ENCODE assay signal across 33 cellular contexts in genomic region chr12:107554941-107555340, GRCh38.
"Had no signal": no experiment of that assay in that cellular context is flagged by ENCODE, and none has a peak within 500 bp of the region (broad histone marks: within the 10 kb centered on the region; RNA-seq: fewer than 3 reads in every experiment).

No MANE protein-coding gene starts in this region.

- H3K4me3 Mint-ChIP-seq: activated CD4-positive, alpha-beta T cell treated with anti-CD3 and anti-CD28 coated beads, Interleukin-2, amount 10 ng/mL, durations not matched to agents 24 days and 14 days; activated CD8-positive, alpha-beta T cell treated with anti-CD3 and anti-CD28 coated beads for 36 hours; activated naive CD4-positive, alpha-beta T cell treated with anti-CD3 and anti-CD28 coated beads for 36 hours; activated T-cell treated with anti-CD3 and anti-CD28 coated beads, Interleukin-2, amount 50 U/mL, for 4 hours; activated T-helper 1 cell treated with anti-CD3 and anti-CD28 coated beads, Interleukin-12 subunit alpha, Interleukin-12 subunit beta, Interleukin-2, Interleukin-4 antibody, amounts not matched to agents 30 ng/mL and 10 ng/mL and 1 ng/mL, durations not matched to agents 14 hours and 24 hours and 36 hours; T-helper 1 cell treated with Interleukin-12 subunit alpha and Interleukin-12 subunit beta and Interleukin-4 antibody, amounts not matched to agents 30 μg/mL and 1 μg/mL, for 36 hours; T-helper 2 cell treated with Interferon-gamma antibody and Interleukin-4, amounts not matched to agents 5 μg/mL and 100 μg/mL, for 36 hours had no signal

- H3K4me3 ChIP-seq: adrenal gland, body of pancreas, breast epithelium, Peyer's patch, SJSA1 had no signal

- H3K9me3 Mint-ChIP-seq: activated CD4-positive, alpha-beta T cell treated with anti-CD3 and anti-CD28 coated beads, Interleukin-2, amount 10 ng/mL, durations not matched to agents 24 days and 14 days; activated CD8-positive, alpha-beta T cell treated with anti-CD3 and anti-CD28 coated beads for 36 hours; activated naive CD4-positive, alpha-beta T cell treated with anti-CD3 and anti-CD28 coated beads for 36 hours; activated naive CD4-positive, alpha-beta T cell treated with anti-CD3 and anti-CD28 coated beads, Interleukin-2, amount 50 U/mL, for 72 hours; activated T-cell treated with anti-CD3 and anti-CD28 coated beads, Interleukin-2, amount 50 U/mL, for 4 hours; activated T-helper 1 cell treated with anti-CD3 and anti-CD28 coated beads, Interleukin-12 subunit alpha, Interleukin-12 subunit beta, Interleukin-2, Interleukin-4 antibody, amounts not matched to agents 30 ng/mL and 10 ng/mL and 1 ng/mL, durations not matched to agents 14 hours and 24 hours and 36 hours; T-helper 1 cell treated with Interleukin-12 subunit alpha and Interleukin-12 subunit beta and Interleukin-4 antibody, amounts not matched to agents 30 μg/mL and 1 μg/mL, for 36 hours; T-helper 2 cell treated with Interferon-gamma antibody and Interleukin-4, amounts not matched to agents 5 μg/mL and 100 μg/mL, for 36 hours had no signal

- H3K27ac Mint-ChIP-seq: activated CD4-positive, alpha-beta T cell treated with anti-CD3 and anti-CD28 coated beads, Interleukin-2, amount 10 ng/mL, durations not matched to agents 24 days and 14 days; activated CD8-positive, alpha-beta T cell treated with anti-CD3 and anti-CD28 coated beads for 36 hours; activated naive CD4-positive, alpha-beta T cell treated with anti-CD3 and anti-CD28 coated beads for 36 hours; activated naive CD4-positive, alpha-beta T cell treated with anti-CD3 and anti-CD28 coated beads, Interleukin-2, amount 50 U/mL, for 72 hours; activated T-helper 1 cell treated with anti-CD3 and anti-CD28 coated beads, Interleukin-12 subunit alpha, Interleukin-12 subunit beta, Interleukin-2, Interleukin-4 antibody, amounts not matched to agents 30 ng/mL and 10 ng/mL and 1 ng/mL, durations not matched to agents 14 hours and 24 hours and 36 hours; T-helper 1 cell treated with Interleukin-12 subunit alpha and Interleukin-12 subunit beta and Interleukin-4 antibody, amounts not matched to agents 30 μg/mL and 1 μg/mL, for 36 hours; T-helper 2 cell treated with Interferon-gamma antibody and Interleukin-4, amounts not matched to agents 5 μg/mL and 100 μg/mL, for 36 hours had no signal

- H3K36me3 Mint-ChIP-seq: activated naive CD4-positive, alpha-beta T cell treated with anti-CD3 and anti-CD28 coated beads, Interleukin-2, amount 50 U/mL, for 72 hours had no signal

- H3K27me3 Mint-ChIP-seq: activated CD4-positive, alpha-beta T cell treated with anti-CD3 and anti-CD28 coated beads, Interleukin-2, amount 10 ng/mL, durations not matched to agents 24 days and 14 days; activated CD8-positive, alpha-beta T cell treated with anti-CD3 and anti-CD28 coated beads for 36 hours had no signal

- DNase-seq: activated CD4-positive, alpha-beta T cell treated with anti-CD3 and anti-CD28 coated beads, Interleukin-2, amount 10 ng/mL, durations not matched to agents 24 days and 14 days; activated CD4-positive, alpha-beta T cell treated with anti-CD3 and anti-CD28 coated beads, Interleukin-2, amount 50 U/mL, for 4 hours; activated CD8-positive, alpha-beta T cell treated with anti-CD3 and anti-CD28 coated beads for 36 hours; activated gamma-delta T cell treated with Interleukin-2 at 50 U/mL for 16 hours; activated naive CD4-positive, alpha-beta T cell treated with anti-CD3 and anti-CD28 coated beads for 36 hours; activated T-cell treated with anti-CD3 and anti-CD28 coated beads for 4 hours; activated T-cell treated with anti-CD3 and anti-CD28 coated beads, Interleukin-2, amount 50 U/mL, for 4 hours; adrenal gland; body of pancreas; caudate nucleus; cerebellar nuclear complex; NCI-H1105 treated with DMSO at 0.1 percent for 48 hours; NCI-H1436 treated with DMSO at 0.1 percent for 48 hours; NCI-H1694 treated with DMSO at 0.1 percent for 48 hours; NCI-H2029; NCI-H2107; NCI-H226; NCI-H446 treated with DMSO at 0.1 percent for 48 hours; NCI-H524; NCI-H69; NCI-H82; NK-92 treated with Interleukin-12 subunit alpha and Interleukin-12 subunit beta, amount 100 ng/mL, for 24 hours; PC-3; Peyer's patch; RPMI8226; SHP77 treated with DMSO at 0.1 percent for 48 hours; SK-N-SH had no signal

- ATAC-seq: activated CD8-positive, alpha-beta T cell treated with anti-CD3 and anti-CD28 coated beads for 36 hours; activated naive CD4-positive, alpha-beta T cell treated with anti-CD3 and anti-CD28 coated beads, Interleukin-2, amount 50 U/mL, for 72 hours; activated T-cell treated with anti-CD3 and anti-CD28 coated beads, Interleukin-2, amount 50 U/mL, for 4 hours; body of pancreas; PC-3 had no signal

- H3K4me1 Mint-ChIP-seq: activated CD4-positive, alpha-beta T cell treated with anti-CD3 and anti-CD28 coated beads, Interleukin-2, amount 10 ng/mL, durations not matched to agents 24 days and 14 days had no signal
